In genomic region chr10:113095419-113095818, GRCh38 we compare ENCODE assay signal across 19 cellular contexts.
DNase-seq lines count a peak whose midpoint lies in the region; ATAC-seq and TF ChIP-seq lines count a peak whose summit lies in the region.
"Had no signal": no experiment of that assay in that cellular context is flagged by ENCODE, and none has a peak within 500 bp of the region (broad histone marks: within the 10 kb centered on the region; RNA-seq: fewer than 3 reads in every experiment).

No MANE protein-coding gene starts in this region.

- H3K4me3 ChIP-seq in heart right ventricle (no peak overlapping the region), neuronal stem cell (ENCODE audit: low read length in 2 of 2) (no peak overlapping the region), Karpas-422 (ENCODE audit: low read length) (no peak overlapping the region)

- 62 to 77% methylated on average over 8 of the region's 8 CpGs for WGBS in heart right ventricle, 2 donors
- WGBS in neuronal stem cell (ENCODE audit: extremely low coverage in 2 of 2, insufficient read length in 2 of 2, insufficient replicate concordance in 1 of 2), 2 donors, result no CpG with 5 or more reads among the region's 8 CpGs

- peak overlapping the region; percentile 66 for H3K14ac ChIP-seq in neuronal stem cell (ENCODE audit: low read length)

- no peak overlapping the region for H3K9ac ChIP-seq in neuronal stem cell (ENCODE audit: low read depth, low read length, poor library complexity)
- no peak overlapping the region for H3K9ac ChIP-seq in Karpas-422 (ENCODE audit: low read length)

- in situ Hi-C loops in G401 (cut with HindIII; ENCODE audit: low sequenced_read_pairs), result no loop called here

- H2BK5ac ChIP-seq in neuronal stem cell (ENCODE audit: low read length), result no peak overlapping the region

- H3K27me3 Mint-ChIP-seq in stimulated activated naive CD8-positive, alpha-beta T cell treated with anti-CD3 and anti-CD28 coated beads, Interleukin-15, amount 100 ng/mL, for 72 hours, result peaks cover 8% of the 10 kb centered on the region
- H3K27me3 Mint-ChIP-seq: naive thymus-derived CD8-positive, alpha-beta T cell had no signal

- no peak overlapping the region for H2BK15ac ChIP-seq in neuronal stem cell (ENCODE audit: low read length)

- H3K79me2 ChIP-seq in Karpas-422 (ENCODE audit: low read length), result no peaks in the 10 kb centered on the region

- H2BK120ac ChIP-seq in neuronal stem cell (ENCODE audit: low read depth, low read length), result no peak overlapping the region

- peaks cover 44% of the 10 kb centered on the region for H3K4me1 Mint-ChIP-seq in stimulated activated naive CD8-positive, alpha-beta T cell treated with anti-CD3 and anti-CD28 coated beads, Interleukin-15, amount 100 ng/mL, for 72 hours

- H3K9me3 Mint-ChIP-seq in stimulated activated naive CD8-positive, alpha-beta T cell treated with anti-CD3 and anti-CD28 coated beads, Interleukin-15, amount 100 ng/mL, for 72 hours, result peaks cover 13 to 15% of the 10 kb centered on the region in 2 donors

- H3K4me3 Mint-ChIP-seq in stimulated activated naive CD8-positive, alpha-beta T cell treated with anti-CD3 and anti-CD28 coated beads, Interleukin-15, amount 100 ng/mL, for 72 hours, result no peak overlapping the region
- H3K4me3 Mint-ChIP-seq: activated CD4-positive, alpha-beta T cell treated with anti-CD3 and anti-CD28 coated beads, Interleukin-2, amount 10 ng/mL, durations not matched to agents 24 days and 14 days; naive thymus-derived CD8-positive, alpha-beta T cell had no signal

- H4K91ac ChIP-seq in neuronal stem cell (ENCODE audit: low read depth, low read length, poor library complexity), result no peak overlapping the region

- DNase-seq in stimulated activated naive CD8-positive, alpha-beta T cell treated with anti-CD3 and anti-CD28 coated beads, Interleukin-15, amount 100 ng/mL, for 72 hours, result no peak
- no peak for DNase-seq in stimulated activated naive CD8-positive, alpha-beta T cell treated with anti-CD3 and anti-CD28 coated beads, Interleukin-15, Interleukin-2, amounts not matched to agents 100 U/mL and 50 U/mL, for 24 hours
- DNase-seq in heart right ventricle (no peak), neuronal stem cell (ENCODE audit: low spot score) (no peak), G401 (ENCODE audit: low spot score) (no peak), Karpas-422 (no peak), GF-D8 (lab: John Stamatoyannopoulos, UW) (no peak), NCI-H1694 (lab: John Stamatoyannopoulos, UW) (no peak)
- DNase-seq: activated CD4-positive, alpha-beta T cell treated with anti-CD3 and anti-CD28 coated beads, Interleukin-2, amount 10 ng/mL, durations not matched to agents 24 days and 14 days; activated gamma-delta T cell; foreskin keratinocyte; hypothalamus; naive thymus-derived CD8-positive, alpha-beta T cell; NCI-H1105 treated with DMSO at 0.1 percent for 48 hours; NCI-H524 treated with DMSO at 0.1 percent for 48 hours; SHP77 treated with DMSO at 0.1 percent for 48 hours; stimulated activated CD4-positive, alpha-beta T cell treated with anti-CD3 and anti-CD28 coated beads, Interleukin-4, amount 100 ng/mL, for 4 hours; substantia nigra had no signal

- peaks cover 5% of the 10 kb centered on the region for H3K79me1 ChIP-seq in neuronal stem cell (ENCODE audit: low read depth, low read length)

- peaks cover 0 to 11% (median 0%) of the 10 kb centered on the region in 7 donors for H3K27me3 ChIP-seq in heart right ventricle
- no peaks in the 10 kb centered on the region for H3K27me3 ChIP-seq in neuronal stem cell (ENCODE audit: control insufficient read depth in 3 of 3, insufficient read depth in 3 of 3, low read depth in 1 of 3, low read length in 3 of 3)
- no peaks in the 10 kb centered on the region for H3K27me3 ChIP-seq in Karpas-422 (ENCODE audit: low read length)
- H3K27me3 ChIP-seq: foreskin keratinocyte had no signal

- no peaks in the 10 kb centered on the region for H3K9me2 ChIP-seq in Karpas-422 (replicated peaks; ENCODE audit: insufficient read depth, low read length)

- no peak overlapping the region for H3K23ac ChIP-seq in neuronal stem cell (ENCODE audit: low read depth, low read length, poor library complexity)

- H3K9me3 ChIP-seq in heart right ventricle (no peaks in the 10 kb centered on the region), neuronal stem cell (replicated peaks in 1 of 2; ENCODE audit: control insufficient read depth in 2 of 2, insufficient read depth in 1 of 2, low read depth in 1 of 2, low read length in 2 of 2) (no peaks in the 10 kb centered on the region), Karpas-422 (ENCODE audit: low read length) (no peaks in the 10 kb centered on the region)

- peak overlapping the region; percentile 75 to 89 for H3K27ac Mint-ChIP-seq in stimulated activated naive CD8-positive, alpha-beta T cell treated with anti-CD3 and anti-CD28 coated beads, Interleukin-15, amount 100 ng/mL, for 72 hours
- H3K27ac Mint-ChIP-seq: activated CD4-positive, alpha-beta T cell treated with anti-CD3 and anti-CD28 coated beads, Interleukin-2, amount 10 ng/mL, durations not matched to agents 24 days and 14 days had no signal

- intact Hi-C loops in heart right ventricle (cut with DNase I), result no loop called here

- no peaks in the 10 kb centered on the region for H4K20me1 ChIP-seq in Karpas-422 (ENCODE audit: insufficient read depth, low read depth, low read length)

- peak overlapping the region in 3 of 10 donors; percentile 14 to 66 (median 19) for H3K27ac ChIP-seq in heart right ventricle
- H3K27ac ChIP-seq in neuronal stem cell (replicated peaks; ENCODE audit: low read length), result no peak overlapping the region
- H3K27ac ChIP-seq in Karpas-422 (ENCODE audit: low read length), result no peak overlapping the region
- H3K27ac ChIP-seq: foreskin keratinocyte had no signal

- no peak overlapping the region for H3K4ac ChIP-seq in neuronal stem cell (ENCODE audit: low read length)

- peaks cover 0 to 9% (median 0%) of the 10 kb centered on the region in 9 donors for H3K36me3 ChIP-seq in heart right ventricle
- H3K36me3 ChIP-seq in neuronal stem cell (replicated peaks in 1 of 2; ENCODE audit: control insufficient read depth in 2 of 2, insufficient read depth in 2 of 2, low read length in 2 of 2), result peaks cover 4 to 57% of the 10 kb centered on the region in 2 donors
- H3K36me3 ChIP-seq in Karpas-422 (ENCODE audit: insufficient read depth, low read length), result no peaks in the 10 kb centered on the region

- H3K4me2 ChIP-seq in neuronal stem cell (ENCODE audit: insufficient read depth, low read length, poor library complexity, severe bottlenecking), result no peak overlapping the region
- no peak overlapping the region for H3K4me2 ChIP-seq in Karpas-422 (ENCODE audit: low read depth, low read length, poor library complexity, severe bottlenecking)

- no peak overlapping the region for H2AFZ ChIP-seq in neuronal stem cell (ENCODE audit: low read length)
- H2AFZ ChIP-seq in Karpas-422 (ENCODE audit: low read length), result no peak overlapping the region

- no peak for TF ChIP-seq CTCF in heart right ventricle (IDR thresholded peaks at IDR 0.05)

- H4K8ac ChIP-seq in neuronal stem cell (ENCODE audit: low read depth, low read length), result no peak overlapping the region

- peak overlapping the region; percentile 68 for H3K18ac ChIP-seq in neuronal stem cell (ENCODE audit: low read length)

- no peak overlapping the region for H2AK5ac ChIP-seq in neuronal stem cell (ENCODE audit: low read depth, low read length)

- H3K4me1 ChIP-seq in heart right ventricle (peaks cover 0 to 75% (median 40%) of the 10 kb centered on the region in 9 donors), neuronal stem cell (ENCODE audit: control insufficient read depth in 2 of 2, insufficient read depth in 1 of 2, low read depth in 1 of 2, low read length in 2 of 2) (peaks cover 14 to 15% of the 10 kb centered on the region in 2 donors), Karpas-422 (ENCODE audit: low read length) (no peaks in the 10 kb centered on the region)

- no peak overlapping the region for H2BK12ac ChIP-seq in neuronal stem cell (ENCODE audit: low read length)

- ATAC-seq in stimulated activated naive CD8-positive, alpha-beta T cell treated with anti-CD3 and anti-CD28 coated beads, Interleukin-15, amount 100 ng/mL, for 72 hours, result no peak
- no peak for ATAC-seq in stimulated activated naive CD8-positive, alpha-beta T cell treated with anti-CD3 and anti-CD28 coated beads, Interleukin-15, Interleukin-2, amounts not matched to agents 100 U/mL and 50 U/mL, for 24 hours
- ATAC-seq in heart right ventricle, result peak in 6 of 8 donors; percentile 12 to 43 (median 32)
- ATAC-seq: foreskin keratinocyte; HepG2; naive thymus-derived CD8-positive, alpha-beta T cell had no signal

Comparison
In these comparisons a context has a peak if more than half of its experiments do, and no peak if none do; other contexts are left out.
1. ATAC-seq: peak in heart right ventricle (6 of 8); none in stimulated activated naive CD8-positive, alpha-beta T cell treated with anti-CD3 and anti-CD28 coated beads, Interleukin-15, amount 100 ng/mL, for 72 hours (single experiment) and stimulated activated naive CD8-positive, alpha-beta T cell treated with anti-CD3 and anti-CD28 coated beads, Interleukin-15, Interleukin-2, amounts not matched to agents 100 U/mL and 50 U/mL, for 24 hours (single experiment).